8 cellular contexts compared by ENCODE assay signal in the genomic region with DNA sequence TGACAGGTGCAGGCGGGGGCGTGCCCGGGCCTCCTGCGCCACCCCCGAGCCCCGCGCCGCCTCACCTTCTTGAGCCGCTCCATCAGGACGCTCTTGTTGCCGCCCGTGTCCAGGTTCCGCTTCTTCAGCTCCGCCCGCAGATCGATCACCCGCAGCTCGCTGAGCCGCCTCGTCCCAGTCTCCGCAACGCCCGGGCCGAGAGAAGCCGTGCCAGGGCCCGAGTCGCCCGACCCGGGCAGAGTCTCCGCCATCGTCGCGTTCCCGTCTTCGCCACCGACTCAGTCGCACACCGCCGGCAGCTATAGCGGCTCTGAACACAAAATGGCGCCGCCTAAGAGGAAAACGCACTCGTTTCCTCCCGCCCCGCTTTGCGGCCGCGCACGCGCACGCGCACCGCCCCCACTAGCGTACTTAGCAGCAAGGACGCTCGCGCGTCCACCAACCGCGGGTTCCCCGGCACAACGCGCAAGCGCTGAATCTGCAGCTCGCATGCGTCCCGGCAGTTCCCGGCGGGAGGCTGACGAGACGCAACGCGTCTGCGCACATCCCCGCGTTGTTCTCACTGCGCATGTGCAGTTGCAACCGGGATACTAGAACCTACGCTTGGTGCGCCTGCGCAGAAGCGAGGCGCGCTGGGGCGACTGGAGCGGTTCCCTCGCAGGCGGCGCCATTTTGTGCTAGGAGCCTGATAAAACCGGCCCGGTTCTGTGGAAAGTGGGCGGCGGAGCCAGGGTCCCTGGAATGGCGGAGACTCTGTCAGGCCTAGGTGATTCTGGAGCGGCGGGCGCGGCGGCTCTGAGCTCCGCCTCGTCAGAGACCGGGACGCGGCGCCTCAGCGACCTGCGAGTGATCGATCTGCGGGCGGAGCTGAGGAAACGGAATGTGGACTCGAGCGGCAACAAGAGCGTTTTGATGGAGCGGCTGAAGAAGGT. TPM values are rescaled to one million over a fixed set of nuclear protein-coding genes. Genes with fewer than 3 reads are reported as not detected.
DNase-seq lines count a peak whose midpoint lies in the region; ATAC-seq, FAIRE-seq and TF ChIP-seq lines count a peak whose summit lies in the region.

TSS of gene SAFB (plus strand) at position 619 of the 932 bp plus-strand sequence. CDS start at position 742, 123 bp downstream.
TSS of gene SAFB2 (minus strand) at position 312 of the 932 bp plus-strand sequence. CDS start at position 251, 61 bp downstream.

- peak; percentile 21; the same call in 1 of the 2 replicates for TF ChIP-seq CTCF in HepG2 (CRISPR knock-in tag; IDR thresholded peaks at IDR 0.05)

- peak within 1 kb of the TSS; percentile 96 for H3K9ac ChIP-seq in HepG2 (ENCODE audit: insufficient read depth, low read depth, low read length)

- POLR2A ChIA-PET in activated CD4-positive, alpha-beta memory T cell treated with anti-CD3 and anti-CD28 coated beads for 36 hours (lab: Charles Lee): interaction anchor here (0.5 to 3.0 kb wide), 12 partner anchors 12 to 707 kb away, joined by 3 to 24 read pairs (median 4); partner anchors contain the start of genes CATSPERD, LONP1, NDUFA11 and RPL36
- POLR2A ChIA-PET in HepG2 (lab: Yijun Ruan, JAX): interaction anchor here (0.6 to 3.4 kb wide), 26 partner anchors 8 to 1970 kb away, joined by 3 to 21 read pairs (median 4); partner anchors contain the start of genes CATSPERD, LONP1, PTPRS and RPL36

- in situ Hi-C loops in HepG2 (cut with HindIII; ENCODE audit: extremely low pct_ligation_motif_present, low pct_unique_long_range_greater_than_20kb): no loop called here

- peak; percentile 84 to 93 for TF ChIP-seq POLR2A in HepG2 (IDR thresholded peaks at IDR 0.05; ENCODE audit: insufficient read depth in 1 of 2, low read depth in 2 of 2, low read length in 2 of 2)

- H4K20me1 ChIP-seq in HepG2 (ENCODE audit: insufficient read depth, low read length): peaks cover 33% of the 10 kb centered on the region

- peak within 1 kb of the TSS; percentile 93 for H3K4me2 ChIP-seq in HepG2 (ENCODE audit: low read depth, low read length)

- DNase-seq in CD1c-positive myeloid dendritic cell (ENCODE audit: extremely low spot score) (peak; percentile 100), NCI-H82 treated with DMSO at 0.1 percent for 48 hours (lab: John Stamatoyannopoulos, UW; ENCODE audit: unreplicated experiment) (peak; percentile 89), dermis microvascular lymphatic vessel endothelial cell (ENCODE audit: low read depth in 2 of 2) (peak; percentile 99 to 100), HepG2 (ENCODE audit: low spot score) (peak; percentile 98)
- peak; percentile 100 for DNase-seq in activated CD4-positive, alpha-beta memory T cell treated with anti-CD3 and anti-CD28 coated beads for 36 hours
- DNase-seq in stimulated activated CD4-positive, alpha-beta T cell treated with anti-CD3 and anti-CD28 coated beads, Interleukin-4, amount 100 ng/mL, for 1 hour: peak; percentile 99

- no TSS peak for BruUV-seq in HepG2 (replicated peaks; lab: Mats Ljungman, UMichigan)

- FAIRE-seq in HepG2 (lab: Jason Lieb, UNC): peak; percentile 94

- H3K4me3 Mint-ChIP-seq in activated CD4-positive, alpha-beta memory T cell treated with anti-CD3 and anti-CD28 coated beads for 36 hours: peak within 1 kb of the TSS; percentile 100

- peak within 1 kb of the TSS; percentile 97 to 100 (median 99) for H3K4me3 ChIP-seq in HepG2 (replicated peaks in 1 of 3; ENCODE audit: insufficient read depth in 1 of 3, low read depth in 2 of 3, low read length in 3 of 3)

- intact Hi-C loops in activated CD4-positive, alpha-beta memory T cell treated with anti-CD3 and anti-CD28 coated beads for 36 hours (cut with micrococcal nuclease): loop anchor here (1.0 to 2.0 kb wide), 4 partner anchors 58 to 282 kb away; partner anchors contain the start of genes CATSPERD, DUS3L, LONP1 and MICOS13
- intact Hi-C loops in HepG2 (cut with micrococcal nuclease; ENCODE audit: unreplicated experiment): no loop called here

- 0 out of 2 replicates have a peak, but pooled peaks have one; percentile 22 for TF ChIP-seq RAD21 in HepG2 (CRISPR knock-in tag; IDR thresholded peaks at IDR 0.05)

- H3K27ac Mint-ChIP-seq in activated CD4-positive, alpha-beta memory T cell treated with anti-CD3 and anti-CD28 coated beads for 36 hours: peak within 1 kb of the TSS; percentile 100

- H3K9me3 Mint-ChIP-seq in activated CD4-positive, alpha-beta memory T cell treated with anti-CD3 and anti-CD28 coated beads for 36 hours: no peaks in the 10 kb centered on the region

- H3K36me3 Mint-ChIP-seq in activated CD4-positive, alpha-beta memory T cell treated with anti-CD3 and anti-CD28 coated beads for 36 hours: peaks cover 66% of the 10 kb centered on the region

- H3K79me2 ChIP-seq in HepG2 (ENCODE audit: insufficient read depth, low read length): peaks cover 94% of the 10 kb centered on the region

- TF ChIP-seq EP300 in HepG2 (IDR thresholded peaks at IDR 0.05; ENCODE audit: low read depth in 2 of 2, low read length in 2 of 2) (no peak), HepG2 (CRISPR knock-in tag; IDR thresholded peaks at IDR 0.05; ENCODE audit: borderline replicate concordance) (no peak)

- no peak within 1 kb of the TSS for H2AFZ ChIP-seq in HepG2 (ENCODE audit: low read length)

- CTCF ChIA-PET in activated CD4-positive, alpha-beta memory T cell treated with anti-CD3 and anti-CD28 coated beads for 36 hours (lab: Charles Lee): interaction anchor here (0.6 to 2.5 kb wide), 8 partner anchors 11 to 268 kb away, joined by 3 to 11 read pairs (median 4); partner anchors contain the start of genes CATSPERD, LONP1, NRTN and RPL36
- CTCF ChIA-PET in HepG2 (lab: Yijun Ruan, JAX; ENCODE audit: low intra/inter-chr PET ratio, low total read pairs): interaction anchor here (1.0 kb wide), 1 partner anchor 66 kb away, joined by 3 read pairs; no protein-coding TSS in a partner anchor

- H3K27me3 Mint-ChIP-seq in activated CD4-positive, alpha-beta memory T cell treated with anti-CD3 and anti-CD28 coated beads for 36 hours: peaks cover 3% of the 10 kb centered on the region

- peaks cover 12 to 45% of the 10 kb centered on the region in 2 experiments for H3K36me3 ChIP-seq in HepG2 (replicated peaks in 1 of 2; ENCODE audit: control insufficient read depth in 1 of 2, insufficient read depth in 2 of 2, low read length in 2 of 2)

- peaks cover 65% of the 10 kb centered on the region for H3K4me1 ChIP-seq in HepG2 (ENCODE audit: insufficient read depth, low read length)

- peak within 1 kb of the TSS; percentile 94 for H3K27ac ChIP-seq in HepG2 (ENCODE audit: extremely low read length, insufficient read depth, low read length)

- ATAC-seq in GM19438 (IDR thresholded peaks at IDR 0.05; ENCODE audit: low read depth, unreplicated experiment): peak; percentile 77
- ATAC-seq in HG03575 (IDR thresholded peaks at IDR 0.05; ENCODE audit: extremely low read depth, insufficient number of reproducible peaks, low FRiP score, unreplicated experiment): peak; percentile 50
- ATAC-seq in HepG2: peak; percentile 85

- peaks cover 67% of the 10 kb centered on the region for H3K4me1 Mint-ChIP-seq in activated CD4-positive, alpha-beta memory T cell treated with anti-CD3 and anti-CD28 coated beads for 36 hours (ENCODE audit: low read depth)

- under 1% methylated on average over 23 of the region's 116 CpGs for WGBS in HepG2 (ENCODE audit: low lambda C conversion rate)

- H3K9me3 ChIP-seq in HepG2 (ENCODE audit: low read length): no peaks in the 10 kb centered on the region

- peaks cover 0 to 7% of the 10 kb centered on the region in 2 experiments; a peak in 2 of 5 replicates for H3K27me3 ChIP-seq in HepG2 (ENCODE audit: control insufficient read depth in 1 of 2, insufficient read depth in 2 of 2, low read length in 2 of 2)

RNA-seq across cellular contexts. Expression of gene SAFB, which starts in this region (rescaled TPM):
- 100 to 1,000 TPM; 103 to 113 TPM for total RNA-seq in activated CD4-positive, alpha-beta memory T cell treated with anti-CD3 and anti-CD28 coated beads for 36 hours
- total RNA-seq in dermis microvascular lymphatic vessel endothelial cell: 35.7 and 56.4 TPM in 2 replicates
- total RNA-seq in HepG2 (2016; rRNA removed; fragmentation: Illumina TruSeq; extraction: Trizol): 28.4 and 43.4 TPM in 2 replicates
- total RNA-seq in HepG2 (2016; cell fraction: cytosol; rRNA removed; fragmentation: Illumina TruSeq; extraction: Trizol; ENCODE audit: low read depth): 14.7 and 17.5 TPM in 2 replicates
- total RNA-seq in HepG2 (2016; cell fraction: insoluble cytoplasmic fraction; rRNA removed; fragmentation: Illumina TruSeq; extraction: Trizol): 31.2 and 39.6 TPM in 2 replicates
- total RNA-seq in HepG2 (2016; cell fraction: membrane; rRNA removed; fragmentation: Illumina TruSeq; extraction: Trizol): 15.8 and 15.9 TPM in 2 replicates
- total RNA-seq in HepG2 (2016; cell fraction: nucleus; rRNA removed; fragmentation: Illumina TruSeq; extraction: Trizol): 52.0 and 55.7 TPM in 2 replicates
- polyA plus RNA-seq in HepG2 (2011; rRNA removed): 21.0 and 27.2 TPM in 2 replicates
- 25.0 and 48.1 TPM in 2 replicates for polyA plus RNA-seq in HepG2 (2011; cell fraction: cytosol; rRNA removed)
- polyA plus RNA-seq in HepG2 (2011; cell fraction: nucleus; rRNA removed): 153 and 157 TPM in 2 replicates
- polyA plus RNA-seq in HepG2 (2012): 55.4 and 72.9 TPM in 2 replicates
- 3.6 and 3.8 TPM in 2 replicates for polyA plus RNA-seq in HepG2 (2016; cell fraction: cytosol; fragmentation: Illumina TruSeq; extraction: Trizol; ENCODE audit: low read depth)
- 67.5 and 86.2 TPM in 2 replicates for polyA plus RNA-seq in HepG2 (2016; cell fraction: insoluble cytoplasmic fraction; fragmentation: Illumina TruSeq; extraction: Trizol; ENCODE audit: low read depth)
- 6.0 and 7.3 TPM in 2 replicates for polyA plus RNA-seq in HepG2 (2016; cell fraction: membrane; fragmentation: Illumina TruSeq; extraction: Trizol; ENCODE audit: low read depth)
- polyA plus RNA-seq in HepG2 (2016; cell fraction: nucleus; fragmentation: Illumina TruSeq; extraction: Trizol; ENCODE audit: insufficient read depth, low read depth): 107 and 108 TPM in 2 replicates
- 19.3 and 26.4 TPM in 2 replicates for polyA minus RNA-seq in HepG2 (2011; rRNA and poly(A)+ RNA removed; ENCODE audit: low replicate concordance)
- polyA minus RNA-seq in HepG2 (2011; cell fraction: cytosol; rRNA and poly(A)+ RNA removed): 31.4 and 31.7 TPM in 2 replicates
- 66.7 and 69.6 TPM in 2 replicates for polyA minus RNA-seq in HepG2 (2011; cell fraction: nucleus; rRNA and poly(A)+ RNA removed)

RNA-seq across cellular contexts. Expression of gene SAFB2, which starts in this region (rescaled TPM):
- 10 to 100 TPM; 63.5 to 76.4 TPM for total RNA-seq in activated CD4-positive, alpha-beta memory T cell treated with anti-CD3 and anti-CD28 coated beads for 36 hours
- 19.4 and 23.0 TPM in 2 replicates for total RNA-seq in dermis microvascular lymphatic vessel endothelial cell
- total RNA-seq in HepG2 (2016; rRNA removed; fragmentation: Illumina TruSeq; extraction: Trizol): 22.9 and 31.5 TPM in 2 replicates
- total RNA-seq in HepG2 (2016; cell fraction: cytosol; rRNA removed; fragmentation: Illumina TruSeq; extraction: Trizol; ENCODE audit: low read depth): 28.6 and 30.0 TPM in 2 replicates
- 16.7 and 28.5 TPM in 2 replicates for total RNA-seq in HepG2 (2016; cell fraction: insoluble cytoplasmic fraction; rRNA removed; fragmentation: Illumina TruSeq; extraction: Trizol)
- 18.7 and 21.5 TPM in 2 replicates for total RNA-seq in HepG2 (2016; cell fraction: membrane; rRNA removed; fragmentation: Illumina TruSeq; extraction: Trizol)
- total RNA-seq in HepG2 (2016; cell fraction: nucleus; rRNA removed; fragmentation: Illumina TruSeq; extraction: Trizol): 38.9 and 43.4 TPM in 2 replicates
- polyA plus RNA-seq in HepG2 (2011; rRNA removed): 11.2 and 16.8 TPM in 2 replicates
- polyA plus RNA-seq in HepG2 (2011; cell fraction: cytosol; rRNA removed): 4.4 and 7.8 TPM in 2 replicates
- polyA plus RNA-seq in HepG2 (2011; cell fraction: nucleus; rRNA removed): 123 and 130 TPM in 2 replicates
- 34.2 and 41.5 TPM in 2 replicates for polyA plus RNA-seq in HepG2 (2012)
- polyA plus RNA-seq in HepG2 (2016; cell fraction: cytosol; fragmentation: Illumina TruSeq; extraction: Trizol; ENCODE audit: low read depth): 7.4 and 9.0 TPM in 2 replicates
- 37.3 and 38.4 TPM in 2 replicates for polyA plus RNA-seq in HepG2 (2016; cell fraction: insoluble cytoplasmic fraction; fragmentation: Illumina TruSeq; extraction: Trizol; ENCODE audit: low read depth)
- 8.7 and 10.4 TPM in 2 replicates for polyA plus RNA-seq in HepG2 (2016; cell fraction: membrane; fragmentation: Illumina TruSeq; extraction: Trizol; ENCODE audit: low read depth)
- 110 and 111 TPM in 2 replicates for polyA plus RNA-seq in HepG2 (2016; cell fraction: nucleus; fragmentation: Illumina TruSeq; extraction: Trizol; ENCODE audit: insufficient read depth, low read depth)
- 14.4 and 17.7 TPM in 2 replicates for polyA minus RNA-seq in HepG2 (2011; rRNA and poly(A)+ RNA removed; ENCODE audit: low replicate concordance)
- polyA minus RNA-seq in HepG2 (2011; cell fraction: cytosol; rRNA and poly(A)+ RNA removed): 7.1 and 9.7 TPM in 2 replicates
- 82.5 and 91.5 TPM in 2 replicates for polyA minus RNA-seq in HepG2 (2011; cell fraction: nucleus; rRNA and poly(A)+ RNA removed)

Comparison
In these comparisons a context has a peak if more than half of its experiments do, and no peak if none do; other contexts are left out.
1. Peak in every context shown above with its lines: DNase-seq, ATAC-seq, H3K4me3 ChIP-seq and H3K27ac ChIP-seq.